Comparison of ENCODE assay signal across 18 cellular contexts in the genomic region with DNA sequence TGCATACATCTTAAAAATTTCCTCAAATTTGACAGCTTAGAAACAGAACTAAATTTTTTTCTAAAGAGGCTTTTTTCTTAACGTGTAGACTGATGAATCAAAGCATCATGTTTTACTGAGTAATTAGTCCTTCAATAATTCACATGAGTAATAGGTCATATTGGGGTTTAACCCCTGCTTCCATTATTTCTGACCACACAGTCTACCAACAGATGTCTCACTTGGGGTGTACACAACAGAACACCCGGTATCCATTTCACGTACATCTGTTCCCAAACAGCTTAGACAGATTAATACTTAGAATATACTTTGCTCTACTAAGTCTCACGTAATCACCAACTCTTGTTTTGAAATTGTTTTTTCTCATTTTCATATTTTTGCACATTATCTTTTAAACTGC. TPM values are rescaled to one million over a fixed set of nuclear protein-coding genes. Genes with fewer than 3 reads are reported as not detected.
"Had no signal": no experiment of that assay in that cellular context is flagged by ENCODE, and none has a peak within 500 bp of the region (broad histone marks: within the 10 kb centered on the region; RNA-seq: fewer than 3 reads in every experiment).

No MANE protein-coding gene starts in this region.

- H3K36me3 Mint-ChIP-seq: activated naive CD4-positive, alpha-beta T cell treated with anti-CD3 and anti-CD28 coated beads, Interleukin-2, amount 50 U/mL, for 24 hours; natural killer cell; stimulated activated memory B cell treated with anti-CD40 and anti-IgM and Interleukin-4, amounts not matched to agents 10 μg/mL and 1 μg/mL and 100 μg/mL, for 72 hours had no signal

- ATAC-seq: mucosa of descending colon; natural killer cell; stimulated activated memory B cell treated with anti-CD40 and anti-IgM and Interleukin-4, amounts not matched to agents 10 μg/mL and 1 μg/mL and 100 μg/mL, for 72 hours had no signal

- H3K36me3 ChIP-seq: brain microvascular endothelial cell, right atrium auricular region, tibial nerve, vagina had no signal

- H3K9me3 Mint-ChIP-seq: activated naive CD4-positive, alpha-beta T cell treated with anti-CD3 and anti-CD28 coated beads, Interleukin-2, amount 50 U/mL, for 24 hours; activated T-cell treated with anti-CD3 and anti-CD28 coated beads, Interleukin-2, amount 50 U/mL, for 24 hours; dendritic cell treated with granulocyte-macrophage colony-stimulating factor and Interleukin-4, amounts not matched to agents 40 ng/mL and 50 ng/mL, for 4 days; endodermal cell; natural killer cell; stimulated activated memory B cell treated with anti-CD40 and anti-IgM and Interleukin-4, amounts not matched to agents 10 μg/mL and 1 μg/mL and 100 μg/mL, for 72 hours had no signal

- H3K4me1 Mint-ChIP-seq: activated naive CD4-positive, alpha-beta T cell treated with anti-CD3 and anti-CD28 coated beads, Interleukin-2, amount 50 U/mL, for 24 hours; endodermal cell; natural killer cell; stimulated activated memory B cell treated with anti-CD40 and anti-IgM and Interleukin-4, amounts not matched to agents 10 μg/mL and 1 μg/mL and 100 μg/mL, for 72 hours had no signal

- DNase-seq: activated effector memory CD4-positive, alpha-beta T cell treated with Interleukin-2 at 50 U/mL for 16 hours; activated T-cell treated with anti-CD3 and anti-CD28 coated beads, Interleukin-2, amount 50 U/mL, for 24 hours; amniotic stem cell; brain microvascular endothelial cell; endodermal cell; erythroblast; mucosa of descending colon; natural killer cell; posterior cingulate gyrus had no signal

- H3K4me1 ChIP-seq: right atrium auricular region, tibial nerve, vagina had no signal

- H3K9me3 ChIP-seq: mucosa of descending colon, right atrium auricular region, tibial nerve, vagina had no signal

- H3K4me2 ChIP-seq: smooth muscle cell had no signal

- H3K4me3 Mint-ChIP-seq: activated naive CD4-positive, alpha-beta T cell treated with anti-CD3 and anti-CD28 coated beads, Interleukin-2, amount 50 U/mL, for 24 hours; activated T-cell treated with anti-CD3 and anti-CD28 coated beads, Interleukin-2, amount 50 U/mL, for 24 hours; dendritic cell treated with granulocyte-macrophage colony-stimulating factor and Interleukin-4, amounts not matched to agents 40 ng/mL and 50 ng/mL, for 4 days; endodermal cell; natural killer cell; stimulated activated memory B cell treated with anti-CD40 and anti-IgM and Interleukin-4, amounts not matched to agents 10 μg/mL and 1 μg/mL and 100 μg/mL, for 72 hours had no signal

- H3K27ac Mint-ChIP-seq: activated naive CD4-positive, alpha-beta T cell treated with anti-CD3 and anti-CD28 coated beads, Interleukin-2, amount 50 U/mL, for 24 hours; activated T-cell treated with anti-CD3 and anti-CD28 coated beads, Interleukin-2, amount 50 U/mL, for 24 hours; dendritic cell treated with granulocyte-macrophage colony-stimulating factor and Interleukin-4, amounts not matched to agents 40 ng/mL and 50 ng/mL, for 4 days; endodermal cell; natural killer cell; stimulated activated memory B cell treated with anti-CD40 and anti-IgM and Interleukin-4, amounts not matched to agents 10 μg/mL and 1 μg/mL and 100 μg/mL, for 72 hours had no signal

- H3K27ac ChIP-seq: brain microvascular endothelial cell, right atrium auricular region, tibial nerve, vagina had no signal

- H3K4me3 ChIP-seq: mucosa of descending colon, right atrium auricular region, smooth muscle cell, tibial nerve, vagina had no signal

- FAIRE-seq: TTC549 had no signal

- H3K27me3 ChIP-seq: right atrium auricular region, tibial nerve, vagina had no signal

RNA-seq across cellular contexts. Expression of a gene that starts 14.8 kb away (rescaled TPM):
- total RNA-seq: lung microvascular endothelial cell, natural killer cell, right atrium auricular region, smooth muscle cell, tibial nerve, vagina had no signal

RNA-seq across cellular contexts. Expression of a gene that starts 38.2 kb away (rescaled TPM):
- total RNA-seq: endodermal cell, lung microvascular endothelial cell, natural killer cell, right atrium auricular region, smooth muscle cell, tibial nerve, vagina had no signal
- polyA plus RNA-seq: smooth muscle cell had no signal
